In genomic region chr11:105220175-105220574, GRCh38 we compare ENCODE assay signal across 20 cellular contexts.
DNase-seq lines count a peak whose midpoint lies in the region; ATAC-seq, FAIRE-seq and TF ChIP-seq lines count a peak whose summit lies in the region.
"Had no signal": no experiment of that assay in that cellular context is flagged by ENCODE, and none has a peak within 500 bp of the region (broad histone marks: within the 10 kb centered on the region; RNA-seq: fewer than 3 reads in every experiment).

No MANE protein-coding gene starts in this region.

- no peaks in the 10 kb centered on the region for H3K36me3 ChIP-seq in naive thymus-derived CD4-positive, alpha-beta T cell (ENCODE audit: control insufficient read depth in 2 of 3, insufficient read depth in 3 of 3, low read length in 3 of 3)
- H3K36me3 ChIP-seq: tibial artery had no signal

- H3K27ac ChIP-seq in naive thymus-derived CD4-positive, alpha-beta T cell (ENCODE audit: low read depth, low read length) = no peak overlapping the region
- H3K27ac ChIP-seq: tibial artery had no signal

- H3K27ac Mint-ChIP-seq in CD14-positive monocyte = peak overlapping the region; percentile 89 to 97 (median 94)
- H3K27ac Mint-ChIP-seq in activated B cell treated with CpG ODN at 0.5 μM for 24 hours = no peak overlapping the region
- H3K27ac Mint-ChIP-seq in naive thymus-derived CD4-positive, alpha-beta T cell = no peak overlapping the region
- H3K27ac Mint-ChIP-seq in endothelial cell (ENCODE audit: unreplicated experiment) = no peak overlapping the region
- H3K27ac Mint-ChIP-seq: activated CD8-positive, alpha-beta T cell treated with anti-CD3 and anti-CD28 coated beads, Interleukin-2, amount 10 ng/mL, durations not matched to agents 7 days and 5 days; WTC11 had no signal

- H3K27me3 ChIP-seq in naive thymus-derived CD4-positive, alpha-beta T cell (ENCODE audit: control insufficient read depth in 2 of 2, insufficient read depth in 2 of 2, low read length in 2 of 2) = no peaks in the 10 kb centered on the region
- H3K27me3 ChIP-seq: tibial artery had no signal

- H3K4me3 Mint-ChIP-seq in CD14-positive monocyte (peak overlapping the region in 1 of 2 donors; percentile 51), activated B cell treated with CpG ODN at 0.5 μM for 24 hours (no peak overlapping the region), endothelial cell (ENCODE audit: unreplicated experiment) (no peak overlapping the region)
- no peak overlapping the region for H3K4me3 Mint-ChIP-seq in naive thymus-derived CD4-positive, alpha-beta T cell
- H3K4me3 Mint-ChIP-seq: activated CD8-positive, alpha-beta T cell treated with anti-CD3 and anti-CD28 coated beads, Interleukin-2, amount 10 ng/mL, durations not matched to agents 7 days and 5 days; WTC11 had no signal

- POLR2A ChIA-PET in activated B cell treated with CpG ODN at 0.5 μM for 24 hours (lab: Charles Lee) = no interaction called here
- POLR2A ChIA-PET in naive thymus-derived CD4-positive, alpha-beta T cell (lab: Charles Lee) = no interaction called here

- no peak for FAIRE-seq in D721Med (lab: Jason Lieb, UNC)
- FAIRE-seq: GM19239, H54, K562, RCC 7860 had no signal

- DNase-seq in CD14-positive monocyte (ENCODE audit: low spot score) = peak; percentile 59
- peak; percentile 55 for DNase-seq in NB4 (ENCODE audit: low read depth)
- no peak for DNase-seq in activated B cell treated with CpG ODN at 0.5 μM for 24 hours
- no peak for DNase-seq in naive thymus-derived CD4-positive, alpha-beta T cell
- no peak for DNase-seq in endothelial cell (ENCODE audit: low spot score)
- DNase-seq in amniotic stem cell (lab: John Stamatoyannopoulos, UW) = no peak
- no peak for DNase-seq in D721Med (ENCODE audit: insufficient read length, low spot score)
- DNase-seq in HK-2 (ENCODE audit: unreplicated experiment) = no peak
- DNase-seq: activated CD8-positive, alpha-beta T cell treated with anti-CD3 and anti-CD28 coated beads, Interleukin-2, amount 10 ng/mL, durations not matched to agents 7 days and 5 days; activated naive CD4-positive, alpha-beta T cell treated with anti-CD3 and anti-CD28 coated beads, Interleukin-2, amount 50 U/mL, for 16 hours; activated T-cell treated with anti-CD3 and anti-CD28 coated beads, Interleukin-2, amount 50 U/mL, for 48 hours; foreskin fibroblast; NCI-H1105; stimulated activated naive CD4-positive, alpha-beta T cell treated with Interleukin-2 at 50 U/mL for 16 hours; tibial artery had no signal

- no peak for TF ChIP-seq POLR2A in NB4 (IDR thresholded peaks at IDR 0.05; ENCODE audit: extremely low read depth, insufficient read length)

- ATAC-seq in activated B cell treated with CpG ODN at 0.5 μM for 24 hours (ENCODE audit: low read depth) = peak; percentile 25
- peak; percentile 66 for ATAC-seq in naive thymus-derived CD4-positive, alpha-beta T cell
- ATAC-seq: activated CD8-positive, alpha-beta T cell treated with anti-CD3 and anti-CD28 coated beads, Interleukin-2, amount 10 ng/mL, durations not matched to agents 7 days and 5 days; K562; WTC11 had no signal

- intact Hi-C loops in CD14-positive monocyte (cut with micrococcal nuclease) = no loop called here
- intact Hi-C loops in activated B cell treated with CpG ODN at 0.5 μM for 24 hours (cut with micrococcal nuclease) = no loop called here
- intact Hi-C loops in naive thymus-derived CD4-positive, alpha-beta T cell (cut with micrococcal nuclease) = no loop called here

- H3K36me3 Mint-ChIP-seq in CD14-positive monocyte = peaks cover 2 to 4% of the 10 kb centered on the region in 2 donors
- no peaks in the 10 kb centered on the region for H3K36me3 Mint-ChIP-seq in activated B cell treated with CpG ODN at 0.5 μM for 24 hours (ENCODE audit: low read depth)
- H3K36me3 Mint-ChIP-seq in naive thymus-derived CD4-positive, alpha-beta T cell = no peaks in the 10 kb centered on the region
- no peaks in the 10 kb centered on the region for H3K36me3 Mint-ChIP-seq in endothelial cell (ENCODE audit: low read depth, unreplicated experiment)

- CTCF ChIA-PET in activated B cell treated with CpG ODN at 0.5 μM for 24 hours (lab: Charles Lee) = no interaction called here
- CTCF ChIA-PET in naive thymus-derived CD4-positive, alpha-beta T cell (lab: Charles Lee) = no interaction called here

- H3K4me1 Mint-ChIP-seq in CD14-positive monocyte = peaks cover 24% of the 10 kb centered on the region
- H3K4me1 Mint-ChIP-seq in activated B cell treated with CpG ODN at 0.5 μM for 24 hours = no peaks in the 10 kb centered on the region
- no peaks in the 10 kb centered on the region for H3K4me1 Mint-ChIP-seq in naive thymus-derived CD4-positive, alpha-beta T cell
- peaks cover 11% of the 10 kb centered on the region for H3K4me1 Mint-ChIP-seq in endothelial cell (ENCODE audit: unreplicated experiment)

- H3K4me1 ChIP-seq in naive thymus-derived CD4-positive, alpha-beta T cell (ENCODE audit: control insufficient read depth in 2 of 2, insufficient read depth in 2 of 2, low read length in 2 of 2) = no peaks in the 10 kb centered on the region

- H3K9me3 Mint-ChIP-seq in CD14-positive monocyte (peaks cover under 1 to 8% (median 6%) of the 10 kb centered on the region in 7 donors), activated B cell treated with CpG ODN at 0.5 μM for 24 hours (no peaks in the 10 kb centered on the region), endothelial cell (ENCODE audit: unreplicated experiment) (no peaks in the 10 kb centered on the region)
- H3K9me3 Mint-ChIP-seq in naive thymus-derived CD4-positive, alpha-beta T cell = no peaks in the 10 kb centered on the region

- H3K27me3 Mint-ChIP-seq in CD14-positive monocyte (ENCODE audit: low read depth in 3 of 3) = no peaks in the 10 kb centered on the region
- no peaks in the 10 kb centered on the region for H3K27me3 Mint-ChIP-seq in activated B cell treated with CpG ODN at 0.5 μM for 24 hours
- H3K27me3 Mint-ChIP-seq in naive thymus-derived CD4-positive, alpha-beta T cell = peaks cover 4 to 10% (median 4%) of the 10 kb centered on the region in 5 donors
- H3K27me3 Mint-ChIP-seq in endothelial cell (ENCODE audit: unreplicated experiment) = peaks cover 3% of the 10 kb centered on the region

- H3K4me3 ChIP-seq in NB4 (ENCODE audit: low read depth, low read length) = no peak overlapping the region
- H3K4me3 ChIP-seq in naive thymus-derived CD4-positive, alpha-beta T cell (ENCODE audit: low read length) = no peak overlapping the region
- H3K4me3 ChIP-seq: K562, tibial artery had no signal

- TF ChIP-seq CTCF in CD14-positive monocyte (IDR thresholded peaks at IDR 0.05) (no peak), NB4 (IDR thresholded peaks at IDR 0.05; ENCODE audit: low read depth, low read length) (no peak), activated B cell treated with CpG ODN at 0.5 μM for 24 hours (IDR thresholded peaks at IDR 0.05) (no peak), endothelial cell (IDR thresholded peaks at IDR 0.05; ENCODE audit: unreplicated experiment) (no peak), D721Med (IDR thresholded peaks at IDR 0.05; ENCODE audit: insufficient read depth, missing control alignments) (no peak)

- no peaks in the 10 kb centered on the region for H3K9me3 ChIP-seq in naive thymus-derived CD4-positive, alpha-beta T cell (ENCODE audit: control insufficient read depth in 2 of 3, low read length in 3 of 3)
- H3K9me3 ChIP-seq: tibial artery had no signal

Comparison
In these comparisons a context has a peak if more than half of its experiments do, and no peak if none do; other contexts are left out.
1. DNase-seq: peak in CD14-positive monocyte (single experiment) and NB4 (single experiment); none in activated B cell treated with CpG ODN at 0.5 μM for 24 hours (single experiment), naive thymus-derived CD4-positive, alpha-beta T cell (0 of 9), endothelial cell (single experiment), amniotic stem cell (single experiment), D721Med (single experiment) and HK-2 (single experiment).
2. H3K27ac Mint-ChIP-seq: peak in CD14-positive monocyte (7 of 7); none in activated B cell treated with CpG ODN at 0.5 μM for 24 hours (single experiment), naive thymus-derived CD4-positive, alpha-beta T cell (0 of 9) and endothelial cell (single experiment).